Comparison of ENCODE assay signal across 24 cellular contexts in genomic region chr1:6130036-6130435, GRCh38. TPM values are rescaled to one million over a fixed set of nuclear protein-coding genes. Genes with fewer than 3 reads are reported as not detected.
DNase-seq lines count a peak whose midpoint lies in the region; ATAC-seq and TF ChIP-seq lines count a peak whose summit lies in the region.
"Had no signal": no experiment of that assay in that cellular context is flagged by ENCODE, and none has a peak within 500 bp of the region (broad histone marks: within the 10 kb centered on the region; RNA-seq: fewer than 3 reads in every experiment).

No MANE protein-coding gene starts in this region.

- no peak for TF ChIP-seq POLR2A in upper lobe of left lung (IDR thresholded peaks at IDR 0.05)
- no peak for TF ChIP-seq POLR2A in suprapubic skin (IDR thresholded peaks at IDR 0.05)

- DNase-seq in right cardiac atrium (peak in 2 of 3 donors; percentile 3 to 48), left ventricle myocardium inferior (no peak), glutamatergic neuron (peak; percentile 11), nephron progenitor cell (no peak), caudate nucleus (lab: John Stamatoyannopoulos, UW) (no peak), upper lobe of left lung (no peak), suprapubic skin (ENCODE audit: low spot score in 2 of 2) (no peak)
- DNase-seq: AML-193; Caco-2; CD8-positive, alpha-beta T cell; GM23248; H7; Karpas-422; NCI-H1092; NCI-H1417 treated with DMSO at 0.1 percent for 48 hours; NCI-H1694 treated with DMSO at 0.1 percent for 48 hours; NCI-H2081; NCI-H2227 treated with DMSO at 0.1 percent for 48 hours; NCI-H526 treated with DMSO at 0.1 percent for 48 hours; PC-9; SHP77 had no signal

- H3K4me1 ChIP-seq in right cardiac atrium (ENCODE audit: control insufficient read depth, insufficient read depth, low read length) (no peaks in the 10 kb centered on the region), left ventricle myocardium inferior (peaks cover 9% of the 10 kb centered on the region), upper lobe of left lung (peaks cover 3 to 10% (median 6%) of the 10 kb centered on the region in 4 donors), suprapubic skin (peaks cover 6% of the 10 kb centered on the region)
- H3K4me1 ChIP-seq: Caco-2 had no signal

- no peak overlapping the region for H3K4me3 Mint-ChIP-seq in glutamatergic neuron (ENCODE audit: unreplicated experiment)
- H3K4me3 Mint-ChIP-seq in nephron progenitor cell: no peak overlapping the region
- H3K4me3 Mint-ChIP-seq: CD8-positive, alpha-beta T cell had no signal

- H3K27ac Mint-ChIP-seq in glutamatergic neuron (ENCODE audit: unreplicated experiment): no peak overlapping the region
- peak overlapping the region; percentile 64 for H3K27ac Mint-ChIP-seq in nephron progenitor cell
- H3K27ac Mint-ChIP-seq: CD8-positive, alpha-beta T cell had no signal

- intact Hi-C loops in right cardiac atrium (cut with DNase I) (no loop called here), left ventricle myocardium inferior (cut with micrococcal nuclease) (no loop called here)

- no peaks in the 10 kb centered on the region for H3K27me3 ChIP-seq in right cardiac atrium (ENCODE audit: control insufficient read depth, insufficient read depth)
- peaks cover 55% of the 10 kb centered on the region for H3K27me3 ChIP-seq in left ventricle myocardium inferior (ENCODE audit: low read depth)
- H3K27me3 ChIP-seq in upper lobe of left lung: no peaks in the 10 kb centered on the region
- H3K27me3 ChIP-seq in suprapubic skin: peaks cover 35% of the 10 kb centered on the region
- H3K27me3 ChIP-seq: BLaER1 treated with 17β-estradiol and CSF1 and Interleukin-3, amounts not matched to agents 10 nM and 100 nM had no signal

- peaks cover 14% of the 10 kb centered on the region for H3K36me3 Mint-ChIP-seq in glutamatergic neuron (ENCODE audit: unreplicated experiment)
- H3K36me3 Mint-ChIP-seq in nephron progenitor cell (ENCODE audit: low read depth): no peaks in the 10 kb centered on the region
- H3K36me3 Mint-ChIP-seq: CD8-positive, alpha-beta T cell had no signal

- H3K9me3 Mint-ChIP-seq in glutamatergic neuron (ENCODE audit: unreplicated experiment) (peaks cover 10% of the 10 kb centered on the region), nephron progenitor cell (peaks cover 15% of the 10 kb centered on the region)

- WGBS in right cardiac atrium: 83% methylated on average over 11 of the region's 11 CpGs
- WGBS in upper lobe of left lung, 2 donors: 73 to 79% methylated on average over 11 of the region's 11 CpGs
- WGBS in suprapubic skin: 82% methylated on average over 11 of the region's 11 CpGs

- peaks cover 2% of the 10 kb centered on the region for H3K27me3 Mint-ChIP-seq in glutamatergic neuron (ENCODE audit: unreplicated experiment)
- peaks cover 18% of the 10 kb centered on the region for H3K27me3 Mint-ChIP-seq in nephron progenitor cell (ENCODE audit: low read depth, poor library complexity)

- TF ChIP-seq CTCF in left ventricle myocardium inferior (IDR thresholded peaks at IDR 0.05; ENCODE audit: borderline replicate concordance) (no peak), glutamatergic neuron (IDR thresholded peaks at IDR 0.05; ENCODE audit: partially characterized antibody, unreplicated experiment) (no peak), nephron progenitor cell (IDR thresholded peaks at IDR 0.05) (no peak), upper lobe of left lung (IDR thresholded peaks at IDR 0.05) (no peak), suprapubic skin (IDR thresholded peaks at IDR 0.05) (no peak)

- H3K4me1 Mint-ChIP-seq in glutamatergic neuron (ENCODE audit: low read depth, unreplicated experiment): peaks cover 2% of the 10 kb centered on the region
- peaks cover 13% of the 10 kb centered on the region for H3K4me1 Mint-ChIP-seq in nephron progenitor cell

- TF ChIP-seq EP300 in upper lobe of left lung (IDR thresholded peaks at IDR 0.05) (no peak), suprapubic skin (IDR thresholded peaks at IDR 0.05) (no peak)

- H3K9me3 ChIP-seq in right cardiac atrium (ENCODE audit: control insufficient read depth, low read length) (no peaks in the 10 kb centered on the region), left ventricle myocardium inferior (replicated peaks) (peaks cover 17% of the 10 kb centered on the region), upper lobe of left lung (peaks cover 0 to 6% (median 2%) of the 10 kb centered on the region in 4 donors), suprapubic skin (peaks cover 4% of the 10 kb centered on the region)
- H3K9me3 ChIP-seq: Caco-2 had no signal

- H3K27ac ChIP-seq in right cardiac atrium (ENCODE audit: low read length): no peak overlapping the region
- H3K27ac ChIP-seq in left ventricle myocardium inferior (replicated peaks): no peak overlapping the region
- H3K27ac ChIP-seq in caudate nucleus (ENCODE audit: low read depth, low read length): no peak overlapping the region
- H3K27ac ChIP-seq in upper lobe of left lung: no peak overlapping the region
- no peak overlapping the region for H3K27ac ChIP-seq in suprapubic skin
- H3K27ac ChIP-seq: A549; BLaER1 treated with 17β-estradiol and CSF1 and Interleukin-3, amounts not matched to agents 10 nM and 100 nM; GM23248; PC-9 had no signal

- H3K4me3 ChIP-seq in right cardiac atrium (ENCODE audit: low read length) (no peak overlapping the region), left ventricle myocardium inferior (no peak overlapping the region), upper lobe of left lung (no peak overlapping the region), suprapubic skin (no peak overlapping the region)
- H3K4me3 ChIP-seq: A549; BLaER1 treated with 17β-estradiol and CSF1 and Interleukin-3, amounts not matched to agents 10 nM and 100 nM; GM23248; PC-9 had no signal

- H3K36me3 ChIP-seq in left ventricle myocardium inferior (no peaks in the 10 kb centered on the region), upper lobe of left lung (no peaks in the 10 kb centered on the region), suprapubic skin (no peaks in the 10 kb centered on the region)

- no peak for ATAC-seq in right cardiac atrium
- no peak for ATAC-seq in upper lobe of left lung (ENCODE audit: low FRiP score in 2 of 2)
- ATAC-seq: CD8-positive, alpha-beta T cell had no signal

RNA-seq across cellular contexts. Expression of gene CHD5, which starts 50.1 kb away (rescaled TPM):
- total RNA-seq in right cardiac atrium: under 1 TPM; 0.23 to 0.53 (median 0.35) TPM
- polyA plus RNA-seq in right cardiac atrium: 0.29 TPM
- 0.19 TPM for total RNA-seq in left ventricle myocardium inferior
- total RNA-seq in glutamatergic neuron (ENCODE audit: unreplicated experiment): 0.96 TPM
- total RNA-seq in upper lobe of left lung: 1 to 10 TPM in 2 of 6 donors, under 1 TPM in 4; 0.14 to 1.3 (median 0.25) TPM
- total RNA-seq in suprapubic skin: under 1 TPM in 3 of 4 donors, not detected in 1; 0.04 to 0.36 (median 0.13) TPM
- total RNA-seq: RPMI7951 had no signal

Comparison
In these comparisons a context has a peak if more than half of its experiments do, and no peak if none do; other contexts are left out.
1. DNase-seq: peak in right cardiac atrium (2 of 3) and glutamatergic neuron (single experiment); none in left ventricle myocardium inferior (single experiment), nephron progenitor cell (single experiment), caudate nucleus (0 of 61), upper lobe of left lung (0 of 2) and suprapubic skin (0 of 2).